Comparison of ENCODE assay signal across 9 cellular contexts in the genomic region with DNA sequence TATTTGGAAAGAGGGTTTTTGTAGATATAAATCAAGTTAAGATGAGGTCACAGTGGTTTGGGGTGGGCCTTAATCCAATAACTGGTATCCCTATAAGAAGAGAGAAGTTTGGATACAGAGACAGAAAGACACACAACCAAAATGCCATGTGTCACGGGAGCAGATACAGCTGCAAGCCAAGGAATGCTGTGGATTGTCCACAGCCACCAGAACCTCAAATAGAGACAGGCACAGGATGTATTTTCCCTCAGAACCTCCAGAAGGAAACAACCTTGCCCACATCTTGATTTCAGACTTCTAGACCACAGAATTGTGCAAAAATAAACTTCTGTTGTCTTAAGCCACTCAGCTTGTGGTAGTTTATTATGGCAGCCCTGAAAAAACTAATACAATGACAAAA.
"Had no signal": no experiment of that assay in that cellular context is flagged by ENCODE, and none has a peak within 500 bp of the region (broad histone marks: within the 10 kb centered on the region; RNA-seq: fewer than 3 reads in every experiment).

No MANE protein-coding gene starts in this region.

- H3K4me3 Mint-ChIP-seq: H9 had no signal

- FAIRE-seq: H54, K562 had no signal

- H3K9me3 Mint-ChIP-seq: H9 had no signal

- DNase-seq: GM23248, GOT3, H9, HCEC 1CT, IMR-90, KG1 had no signal

- H3K4me1 Mint-ChIP-seq: H9 had no signal

- H3K9ac ChIP-seq: GM23248 had no signal

- H2AFZ ChIP-seq: GM23248 had no signal

- H3K27ac ChIP-seq: GM23248, HL-60 had no signal

- H3K4me3 ChIP-seq: GM23248, K562 had no signal

- ATAC-seq: K562 had no signal
